ENCODE assay signal across 8 cellular contexts in genomic region chr6:105646391-105646867, GRCh38.
A peak's percentile ranks its signal among the peaks of the same experiment; 100 is the strongest.
DNase-seq lines count a peak whose midpoint lies in the region; ATAC-seq and TF ChIP-seq lines count a peak whose summit lies in the region.

No MANE protein-coding gene starts in this region.

- no peaks in the 10 kb centered on the region for H3K9me3 ChIP-seq in transverse colon

- no peaks in the 10 kb centered on the region for H3K36me3 ChIP-seq in KMS-11 (ENCODE audit: insufficient read depth)
- no peaks in the 10 kb centered on the region for H3K36me3 ChIP-seq in transverse colon

- no peaks in the 10 kb centered on the region for H4K20me1 ChIP-seq in KMS-11 (ENCODE audit: insufficient read depth)

- ATAC-seq in GM18505 (IDR thresholded peaks at IDR 0.05; ENCODE audit: unreplicated experiment), result peak; percentile 93
- peak; percentile 91 for ATAC-seq in GM21526 (IDR thresholded peaks at IDR 0.05; ENCODE audit: low FRiP score, unreplicated experiment)

- TF ChIP-seq POLR2A in GM18505 (IDR thresholded peaks at IDR 0.05; ENCODE audit: borderline replicate concordance, extremely low read depth, insufficient read depth, insufficient read length) (peak; percentile 15), transverse colon (IDR thresholded peaks at IDR 0.05) (no peak)

- H3K4me1 ChIP-seq in KMS-11 (ENCODE audit: low read depth, poor library complexity, severe bottlenecking) (peaks cover 82% of the 10 kb centered on the region), transverse colon (peaks cover 0 to 18% (median 4%) of the 10 kb centered on the region in 4 donors)

- H3K9ac ChIP-seq in KMS-11, result peak overlapping the region; percentile 60; the same call in 1 of the 2 replicates

- WGBS in transverse colon (ENCODE audit: low coverage in 1 of 2), 2 donors, result 74 to 75% methylated on average over 5 of the region's 5 CpGs

- TF ChIP-seq EP300 in transverse colon (IDR thresholded peaks at IDR 0.05; ENCODE audit: low read depth), result no peak

- peak overlapping the region; percentile 92 for H3K27ac ChIP-seq in KMS-11
- peak overlapping the region in 1 of 4 donors; percentile 48 for H3K27ac ChIP-seq in transverse colon

- DNase-seq in effector CD4-positive, alpha-beta T cell, result peak; percentile 2
- DNase-seq in retina, result no peak
- DNase-seq in transverse colon, result no peak
- DNase-seq in SIG-M5 treated with dmso at 0.1 percent for 504 hours (lab: John Stamatoyannopoulos, UW; ENCODE audit: unreplicated experiment), result no peak
- no peak for DNase-seq in cerebellar cortex (ENCODE audit: low spot score)

- no peak overlapping the region for H2AFZ ChIP-seq in KMS-11 (ENCODE audit: low read depth)

- H3K79me2 ChIP-seq in KMS-11 (ENCODE audit: insufficient read depth, low read depth), result no peaks in the 10 kb centered on the region

- H3K27me3 ChIP-seq in KMS-11 (ENCODE audit: insufficient read depth, low read depth) (no peaks in the 10 kb centered on the region), transverse colon (no peaks in the 10 kb centered on the region)

- intact Hi-C loops in transverse colon (cut with DNase I; ENCODE audit: low total_unique reads), result no loop called here

- no peak overlapping the region for H3K4me3 ChIP-seq in KMS-11 (IDR thresholded peaks at IDR 0.05; ENCODE audit: insufficient read depth, low read depth, low read length)
- no peak overlapping the region for H3K4me3 ChIP-seq in transverse colon

- peak overlapping the region; percentile 86 for H3K4me2 ChIP-seq in KMS-11

- in situ Hi-C loops in transverse colon (cut with MboI; ENCODE audit: low pct_ligation_motif_present in 1 of 4, low pct_unique_long_range_greater_than_20kb in 1 of 4, low sequenced_read_pairs in 3 of 4), result no loop called here

- TF ChIP-seq CTCF in KMS-11 (conservative IDR thresholded peaks at IDR 0.05; ENCODE audit: low read depth, low read length), result no peak
- no peak for TF ChIP-seq CTCF in transverse colon (IDR thresholded peaks at IDR 0.05)
